Comparison of ENCODE assay signal across 14 cellular contexts in the genomic region with DNA sequence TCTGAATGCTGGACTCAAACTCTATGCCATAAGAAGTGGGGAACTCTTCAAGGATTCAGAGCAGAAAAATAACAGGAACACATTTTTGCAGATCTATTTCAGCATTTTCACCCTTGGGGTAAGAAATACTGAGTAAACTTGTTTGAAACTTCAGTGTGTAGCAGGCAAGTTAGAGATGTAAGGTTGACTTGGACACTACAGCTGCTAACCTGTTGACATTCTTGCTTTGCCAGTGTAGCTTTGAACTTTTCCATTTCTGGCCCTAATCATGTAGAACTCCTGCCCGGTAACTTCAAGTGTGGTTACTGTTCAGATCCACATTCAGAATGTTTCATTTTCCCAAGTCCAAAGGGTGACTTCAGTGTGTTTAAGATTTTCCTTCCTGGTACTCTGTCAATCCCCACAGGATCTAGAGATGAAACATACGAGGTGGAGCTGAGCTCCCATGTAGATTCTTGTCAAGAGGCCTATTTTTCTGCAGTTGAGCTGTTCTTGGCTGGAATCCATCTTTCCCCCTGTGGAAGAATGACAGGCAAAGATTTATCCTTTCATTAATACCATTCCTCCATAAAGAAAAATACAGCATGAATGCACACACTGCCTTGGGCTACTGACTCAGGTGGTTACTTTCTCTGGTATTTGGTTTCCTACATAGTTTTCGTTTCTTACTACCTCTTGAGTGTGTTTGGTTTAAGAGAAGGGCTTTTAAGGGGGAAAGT. TPM values are rescaled to one million over a fixed set of nuclear protein-coding genes. Genes with fewer than 3 reads are reported as not detected.
DNase-seq lines count a peak whose midpoint lies in the region; ATAC-seq and TF ChIP-seq lines count a peak whose summit lies in the region.
"Had no signal": no experiment of that assay in that cellular context is flagged by ENCODE, and none has a peak within 500 bp of the region (broad histone marks: within the 10 kb centered on the region; RNA-seq: fewer than 3 reads in every experiment).

No MANE protein-coding gene starts in this region.

- WGBS in upper lobe of left lung, 2 donors = 52 to 56% methylated on average over 3 of the region's 3 CpGs

- H3K27me3 ChIP-seq in upper lobe of left lung = no peaks in the 10 kb centered on the region
- H3K27me3 ChIP-seq: right atrium auricular region had no signal

- POLR2A ChIA-PET in activated CD4-positive, alpha-beta memory T cell treated with anti-CD3 and anti-CD28 coated beads, Interleukin-2, amount 10 ng/mL, durations not matched to agents 7 days and 5 days (lab: Charles Lee) = no interaction called here

- no peaks in the 10 kb centered on the region for H3K9me3 ChIP-seq in upper lobe of left lung
- H3K9me3 ChIP-seq: right atrium auricular region had no signal

- H3K4me1 ChIP-seq in upper lobe of left lung = peaks cover 0 to 23% (median 14%) of the 10 kb centered on the region in 4 donors
- H3K4me1 ChIP-seq: right atrium auricular region had no signal

- H3K27me3 Mint-ChIP-seq in activated CD4-positive, alpha-beta memory T cell treated with anti-CD3 and anti-CD28 coated beads, Interleukin-2, amount 10 ng/mL, durations not matched to agents 7 days and 5 days = no peaks in the 10 kb centered on the region
- H3K27me3 Mint-ChIP-seq in stimulated activated naive CD8-positive, alpha-beta T cell treated with anti-CD3 and anti-CD28 coated beads, Interleukin-15, amount 100 ng/mL, for 72 hours = no peaks in the 10 kb centered on the region
- H3K27me3 Mint-ChIP-seq: activated naive CD8-positive, alpha-beta T cell treated with anti-CD3 and anti-CD28 coated beads, Interleukin-2, amount 50 U/mL, for 24 hours had no signal

- peak overlapping the region in 3 of 4 donors; percentile 43 to 66 (median 57) for H3K27ac ChIP-seq in upper lobe of left lung
- H3K27ac ChIP-seq: right atrium auricular region had no signal

- H3K4me3 ChIP-seq in HFF-Myc (replicated peaks; ENCODE audit: low read depth, low read length) (no peak overlapping the region), upper lobe of left lung (no peak overlapping the region)
- H3K4me3 ChIP-seq: GM12878, right atrium auricular region had no signal

- no peak overlapping the region for H3K4me3 Mint-ChIP-seq in activated CD4-positive, alpha-beta memory T cell treated with anti-CD3 and anti-CD28 coated beads, Interleukin-2, amount 10 ng/mL, durations not matched to agents 7 days and 5 days
- H3K4me3 Mint-ChIP-seq in stimulated activated naive CD8-positive, alpha-beta T cell treated with anti-CD3 and anti-CD28 coated beads, Interleukin-15, amount 100 ng/mL, for 72 hours = no peak overlapping the region
- H3K4me3 Mint-ChIP-seq: activated naive CD8-positive, alpha-beta T cell treated with anti-CD3 and anti-CD28 coated beads, Interleukin-2, amount 50 U/mL, for 24 hours had no signal

- no peaks in the 10 kb centered on the region for H3K9me3 Mint-ChIP-seq in activated CD4-positive, alpha-beta memory T cell treated with anti-CD3 and anti-CD28 coated beads, Interleukin-2, amount 10 ng/mL, durations not matched to agents 7 days and 5 days
- no peaks in the 10 kb centered on the region for H3K9me3 Mint-ChIP-seq in stimulated activated naive CD8-positive, alpha-beta T cell treated with anti-CD3 and anti-CD28 coated beads, Interleukin-15, amount 100 ng/mL, for 72 hours
- H3K9me3 Mint-ChIP-seq: activated naive CD8-positive, alpha-beta T cell treated with anti-CD3 and anti-CD28 coated beads, Interleukin-2, amount 50 U/mL, for 24 hours had no signal

- no peak for TF ChIP-seq POLR2A in upper lobe of left lung (IDR thresholded peaks at IDR 0.05)

- no peaks in the 10 kb centered on the region for H3K4me1 Mint-ChIP-seq in activated CD4-positive, alpha-beta memory T cell treated with anti-CD3 and anti-CD28 coated beads, Interleukin-2, amount 10 ng/mL, durations not matched to agents 7 days and 5 days
- H3K4me1 Mint-ChIP-seq in stimulated activated naive CD8-positive, alpha-beta T cell treated with anti-CD3 and anti-CD28 coated beads, Interleukin-15, amount 100 ng/mL, for 72 hours = no peaks in the 10 kb centered on the region
- H3K4me1 Mint-ChIP-seq: activated naive CD8-positive, alpha-beta T cell treated with anti-CD3 and anti-CD28 coated beads, Interleukin-2, amount 50 U/mL, for 24 hours had no signal

- TF ChIP-seq CTCF in HFF-Myc (IDR thresholded peaks at IDR 0.05; ENCODE audit: low read depth, low read length, missing control alignments) = no peak
- TF ChIP-seq CTCF in upper lobe of left lung (IDR thresholded peaks at IDR 0.05) = no peak

- ATAC-seq in upper lobe of left lung (ENCODE audit: low FRiP score in 2 of 2) (peak in 1 of 2 donors; percentile 52), GM21529 (IDR thresholded peaks at IDR 0.05; ENCODE audit: unreplicated experiment) (no peak)
- no peak for ATAC-seq in stimulated activated naive CD8-positive, alpha-beta T cell treated with anti-CD3 and anti-CD28 coated beads, Interleukin-15, amount 100 ng/mL, for 72 hours
- ATAC-seq: activated naive CD8-positive, alpha-beta T cell treated with anti-CD3 and anti-CD28 coated beads, Interleukin-2, amount 50 U/mL, for 24 hours; GM12878; Right ventricle myocardium inferior had no signal

- DNase-seq in HFF-Myc (ENCODE audit: extremely low read depth, low read depth) (peak; percentile 10), amniotic epithelial cell (ENCODE audit: low read depth) (peak; percentile 76), glomerular visceral epithelial cell (ENCODE audit: extremely low spot score) (peak; percentile 89), upper lobe of left lung (no peak), NCI-H146 (lab: John Stamatoyannopoulos, UW) (no peak)
- DNase-seq in activated CD4-positive, alpha-beta memory T cell treated with anti-CD3 and anti-CD28 coated beads, Interleukin-2, amount 10 ng/mL, durations not matched to agents 7 days and 5 days = no peak
- DNase-seq in stimulated activated naive CD8-positive, alpha-beta T cell treated with anti-CD3 and anti-CD28 coated beads, Interleukin-15, amount 100 ng/mL, for 72 hours = no peak
- DNase-seq: activated CD8-positive, alpha-beta memory T cell treated with anti-CD3 and anti-CD28 coated beads, Interleukin-2, amount 50 U/mL, for 4 hours; activated naive CD8-positive, alpha-beta T cell treated with anti-CD3 and anti-CD28 coated beads, Interleukin-2, amount 50 U/mL, for 24 hours; NCI-H446 treated with DMSO at 0.1 percent for 48 hours had no signal

- H3K27ac Mint-ChIP-seq in activated CD4-positive, alpha-beta memory T cell treated with anti-CD3 and anti-CD28 coated beads, Interleukin-2, amount 10 ng/mL, durations not matched to agents 7 days and 5 days = no peak overlapping the region
- H3K27ac Mint-ChIP-seq in stimulated activated naive CD8-positive, alpha-beta T cell treated with anti-CD3 and anti-CD28 coated beads, Interleukin-15, amount 100 ng/mL, for 72 hours = no peak overlapping the region
- H3K27ac Mint-ChIP-seq: activated naive CD8-positive, alpha-beta T cell treated with anti-CD3 and anti-CD28 coated beads, Interleukin-2, amount 50 U/mL, for 24 hours had no signal

- H3K36me3 Mint-ChIP-seq in activated CD4-positive, alpha-beta memory T cell treated with anti-CD3 and anti-CD28 coated beads, Interleukin-2, amount 10 ng/mL, durations not matched to agents 7 days and 5 days (ENCODE audit: low read depth) = no peaks in the 10 kb centered on the region

- CTCF ChIA-PET in activated CD4-positive, alpha-beta memory T cell treated with anti-CD3 and anti-CD28 coated beads, Interleukin-2, amount 10 ng/mL, durations not matched to agents 7 days and 5 days (lab: Charles Lee) = no interaction called here

- peaks cover 0 to 18% (median 8%) of the 10 kb centered on the region in 4 donors for H3K36me3 ChIP-seq in upper lobe of left lung
- H3K36me3 ChIP-seq: right atrium auricular region had no signal

- TF ChIP-seq EP300 in upper lobe of left lung (IDR thresholded peaks at IDR 0.05) = no peak

RNA-seq across cellular contexts. Expression of a gene that starts 34.1 kb away (rescaled TPM):
- total RNA-seq in upper lobe of left lung = 10 to 100 TPM; 23.3 to 44.7 (median 29.7) TPM
- total RNA-seq in activated CD4-positive, alpha-beta memory T cell treated with anti-CD3 and anti-CD28 coated beads, Interleukin-2, amount 10 ng/mL, durations not matched to agents 7 days and 5 days = under 1 TPM; 0.05 to 0.15 TPM

Comparison
In these comparisons a context has a peak if more than half of its experiments do, and no peak if none do; other contexts are left out.
1. DNase-seq: peak in HFF-Myc (single experiment), amniotic epithelial cell (single experiment) and glomerular visceral epithelial cell (single experiment); none in upper lobe of left lung (0 of 2), activated CD4-positive, alpha-beta memory T cell treated with anti-CD3 and anti-CD28 coated beads, Interleukin-2, amount 10 ng/mL, durations not matched to agents 7 days and 5 days (single experiment), stimulated activated naive CD8-positive, alpha-beta T cell treated with anti-CD3 and anti-CD28 coated beads, Interleukin-15, amount 100 ng/mL, for 72 hours (0 of 2) and NCI-H146 (single experiment).
2. RNA of a gene that starts 34.1 kb away (total RNA-seq): 23.3 to 44.7 TPM in upper lobe of left lung; 0.05 to 0.15 TPM in activated CD4-positive, alpha-beta memory T cell treated with anti-CD3 and anti-CD28 coated beads, Interleukin-2, amount 10 ng/mL, durations not matched to agents 7 days and 5 days; every median in the first group is over 10 times any median in the second.